In genomic region chr7:611281-611810, GRCh38 we compare ENCODE assay signal across 14 cellular contexts.
DNase-seq lines count a peak whose midpoint lies in the region; ATAC-seq and TF ChIP-seq lines count a peak whose summit lies in the region.
"Had no signal": no experiment of that assay in that cellular context is flagged by ENCODE, and none has a peak within 500 bp of the region (broad histone marks: within the 10 kb centered on the region; RNA-seq: fewer than 3 reads in every experiment).

No MANE protein-coding gene starts in this region.

- no peak for ATAC-seq in Right ventricle myocardium superior (ENCODE audit: poor library complexity)
- ATAC-seq in left cardiac atrium: no peak
- ATAC-seq in natural killer cell: no peak
- ATAC-seq in upper lobe of left lung (ENCODE audit: low FRiP score in 2 of 2): no peak

- no peaks in the 10 kb centered on the region for H3K27me3 ChIP-seq in upper lobe of left lung

- no peaks in the 10 kb centered on the region for H3K9me3 ChIP-seq in upper lobe of left lung
- H3K9me3 ChIP-seq: SK-N-SH had no signal

- no peak for TF ChIP-seq EP300 in upper lobe of left lung (IDR thresholded peaks at IDR 0.05)

- WGBS in upper lobe of left lung, 2 donors: 70 to 71% methylated on average over 11 to 14 of the region's 14 CpGs

- peak overlapping the region; percentile 73 for H3K27ac Mint-ChIP-seq in dendritic cell treated with granulocyte-macrophage colony-stimulating factor and Interleukin-4, amounts not matched to agents 40 ng/mL and 50 ng/mL, for 4 days
- H3K27ac Mint-ChIP-seq in natural killer cell: peak overlapping the region; percentile 89 to 93

- no peak overlapping the region for H3K4me3 ChIP-seq in upper lobe of left lung

- TF ChIP-seq CTCF in natural killer cell (IDR thresholded peaks at IDR 0.05) (no peak), upper lobe of left lung (IDR thresholded peaks at IDR 0.05) (no peak)

- peak; percentile 37 for DNase-seq in Right ventricle myocardium superior
- DNase-seq in left cardiac atrium: no peak
- DNase-seq in natural killer cell: no peak
- no peak for DNase-seq in upper lobe of left lung
- DNase-seq in NCI-H2171 (lab: John Stamatoyannopoulos, UW): no peak
- no peak for DNase-seq in effector CD4-positive, alpha-beta T cell
- no peak for DNase-seq in activated T-cell treated with anti-CD3 and anti-CD28 coated beads, Interleukin-2, amount 50 U/mL, for 1 hour
- DNase-seq: activated CD4-positive, alpha-beta T cell treated with anti-CD3 and anti-CD28 coated beads for 1 hour; activated naive CD4-positive, alpha-beta T cell treated with Interleukin-2 at 50 U/mL for 16 hours; mesendoderm; NCI-H2107; SK-N-SH had no signal

- no peak overlapping the region for H3K4me3 Mint-ChIP-seq in dendritic cell treated with granulocyte-macrophage colony-stimulating factor and Interleukin-4, amounts not matched to agents 40 ng/mL and 50 ng/mL, for 4 days
- H3K4me3 Mint-ChIP-seq in natural killer cell: no peak overlapping the region

- peaks cover 28% of the 10 kb centered on the region for H3K4me1 Mint-ChIP-seq in dendritic cell treated with granulocyte-macrophage colony-stimulating factor and Interleukin-4, amounts not matched to agents 40 ng/mL and 50 ng/mL, for 4 days (ENCODE audit: low read depth)
- peaks cover 17 to 40% of the 10 kb centered on the region in 2 donors for H3K4me1 Mint-ChIP-seq in natural killer cell

- no peaks in the 10 kb centered on the region for H3K36me3 Mint-ChIP-seq in dendritic cell treated with granulocyte-macrophage colony-stimulating factor and Interleukin-4, amounts not matched to agents 40 ng/mL and 50 ng/mL, for 4 days (ENCODE audit: low read depth)
- no peaks in the 10 kb centered on the region for H3K36me3 Mint-ChIP-seq in natural killer cell

- peaks cover 4% of the 10 kb centered on the region for H3K27me3 Mint-ChIP-seq in dendritic cell treated with granulocyte-macrophage colony-stimulating factor and Interleukin-4, amounts not matched to agents 40 ng/mL and 50 ng/mL, for 4 days
- H3K27me3 Mint-ChIP-seq in natural killer cell (ENCODE audit: low read depth in 2 of 2): peaks cover 0 to 5% of the 10 kb centered on the region in 2 donors

- no peaks in the 10 kb centered on the region for H3K36me3 ChIP-seq in upper lobe of left lung

- no peaks in the 10 kb centered on the region for H3K9me3 Mint-ChIP-seq in dendritic cell treated with granulocyte-macrophage colony-stimulating factor and Interleukin-4, amounts not matched to agents 40 ng/mL and 50 ng/mL, for 4 days
- peaks cover 0 to 7% of the 10 kb centered on the region in 2 donors for H3K9me3 Mint-ChIP-seq in natural killer cell

- H3K4me1 ChIP-seq in upper lobe of left lung: peaks cover 21 to 32% (median 28%) of the 10 kb centered on the region in 4 donors

- peak overlapping the region; percentile 71 to 92 (median 87) for H3K27ac ChIP-seq in upper lobe of left lung
- H3K27ac ChIP-seq: KMS-11 had no signal

- TF ChIP-seq POLR2A in upper lobe of left lung (IDR thresholded peaks at IDR 0.05): no peak

- intact Hi-C loops in Right ventricle myocardium superior (cut with DNase I) (no loop called here), left cardiac atrium (cut with DNase I) (no loop called here), natural killer cell (cut with micrococcal nuclease) (no loop called here)
- intact Hi-C loops in dendritic cell treated with granulocyte-macrophage colony-stimulating factor and Interleukin-4, amounts not matched to agents 40 ng/mL and 50 ng/mL, for 4 days (cut with micrococcal nuclease): no loop called here
